ENCODE assay signal across 5 cellular contexts in genomic region chr1:246746155-246746554, GRCh38. TPM values are rescaled to one million over a fixed set of nuclear protein-coding genes. Genes with fewer than 3 reads are reported as not detected.
DNase-seq lines count a peak whose midpoint lies in the region; ATAC-seq, FAIRE-seq and TF ChIP-seq lines count a peak whose summit lies in the region.
"Not testable (repeated sequence)": the region's sequence is repeated elsewhere in the genome, so short reads cannot be mapped to it uniquely, and the experiment has no call there.

No MANE protein-coding gene starts in this region.

- not testable (repeated sequence) for FAIRE-seq in K562 (lab: Jason Lieb, UNC); HepG2 (lab: Jason Lieb, UNC)

- not testable (repeated sequence) for H3K4me1 Mint-ChIP-seq in nephron progenitor cell
- peaks cover 22% of the 10 kb centered on the region for H3K4me1 Mint-ChIP-seq in neural crest cell

- H3K36me3 Mint-ChIP-seq in nephron progenitor cell (ENCODE audit: low read depth), result peaks cover 81% of the 10 kb centered on the region
- peaks cover 19% of the 10 kb centered on the region for H3K36me3 Mint-ChIP-seq in neural crest cell (ENCODE audit: low read depth)

- H3K27me3 Mint-ChIP-seq in nephron progenitor cell (ENCODE audit: low read depth, poor library complexity); neural crest cell (ENCODE audit: low read depth): not testable (repeated sequence)

- peaks cover 72% of the 10 kb centered on the region for H3K9me3 ChIP-seq in BLaER1
- not testable (repeated sequence) for H3K9me3 ChIP-seq in K562 (replicated peaks; ENCODE audit: control insufficient read depth, insufficient read depth, low read depth, low read length); HepG2 (ENCODE audit: low read length)

- H3K36me3 ChIP-seq in BLaER1, result peaks cover 86% of the 10 kb centered on the region
- peaks cover 19% of the 10 kb centered on the region; the same call in 2 of the 3 replicates for H3K36me3 ChIP-seq in K562 (ENCODE audit: control insufficient read depth, insufficient read depth, low read length)
- peaks cover 10 to 31% of the 10 kb centered on the region in 2 experiments; a peak in 4 of 5 replicates for H3K36me3 ChIP-seq in HepG2 (replicated peaks in 1 of 2; ENCODE audit: control insufficient read depth in 1 of 2, insufficient read depth in 2 of 2, low read length in 2 of 2)

- H3K9me1 ChIP-seq in K562 (ENCODE audit: control insufficient read depth, insufficient read depth, low read length), result not testable (repeated sequence)

- 0 out of 3 replicates have a peak, but pooled peaks have one; percentile 42 for ATAC-seq in K562
- ATAC-seq in HepG2, result peak; percentile 44; the same call in 1 of the 3 replicates

- CTCF ChIA-PET in K562 (lab: Yijun Ruan, JAX; ENCODE audit: low intra/inter-chr PET ratio); HepG2 (lab: Yijun Ruan, JAX; ENCODE audit: low intra/inter-chr PET ratio, low total read pairs): not testable (repeated sequence)

- not testable (repeated sequence) for H2AFZ ChIP-seq in K562 (ENCODE audit: low read depth, low read length); HepG2 (ENCODE audit: low read length)

- TF ChIP-seq CTCF in K562 (IDR thresholded peaks at IDR 0.05 in 2 of 3, conservative IDR thresholded peaks at IDR 0.05 in 1 of 3; ENCODE audit: insufficient read depth in 2 of 3, low read depth in 1 of 3, low read length in 3 of 3); HepG2 (CRISPR knock-in tag; IDR thresholded peaks at IDR 0.05); nephron progenitor cell (IDR thresholded peaks at IDR 0.05); neural crest cell (conservative IDR thresholded peaks at IDR 0.05): not testable (repeated sequence)

- peak overlapping the region; percentile 84 for H3K27ac Mint-ChIP-seq in nephron progenitor cell
- peak overlapping the region; percentile 47 for H3K27ac Mint-ChIP-seq in neural crest cell (ENCODE audit: unreplicated experiment)

- not testable (repeated sequence) for H3K4me3 Mint-ChIP-seq in nephron progenitor cell, neural crest cell

- H4K20me1 ChIP-seq in BLaER1; K562 (replicated peaks; ENCODE audit: control insufficient read depth, insufficient read depth, low read length); HepG2 (ENCODE audit: insufficient read depth, low read length): not testable (repeated sequence)

- POLR2A ChIA-PET in K562 (lab: Yijun Ruan, JAX); HepG2 (lab: Yijun Ruan, JAX): not testable (repeated sequence)

- not testable (repeated sequence) for H3K27ac ChIP-seq in BLaER1; K562 (ENCODE audit: extremely low read depth, low read depth, low read length); HepG2 (ENCODE audit: extremely low read length, insufficient read depth, low read length)

- intact Hi-C loops in K562 (cut with micrococcal nuclease); HepG2 (cut with micrococcal nuclease; ENCODE audit: unreplicated experiment): not testable (repeated sequence)

- not testable (repeated sequence) for TF ChIP-seq POLR2A in K562 (conservative IDR thresholded peaks at IDR 0.05); HepG2 (IDR thresholded peaks at IDR 0.05; ENCODE audit: insufficient read depth in 1 of 2, low read depth in 2 of 2, low read length in 2 of 2)

- peaks cover 82% of the 10 kb centered on the region for H3K4me1 ChIP-seq in BLaER1
- not testable (repeated sequence) for H3K4me1 ChIP-seq in K562 (replicated peaks in 1 of 2; ENCODE audit: control insufficient read depth in 2 of 2, insufficient read depth in 2 of 2, low read length in 2 of 2); HepG2 (ENCODE audit: insufficient read depth, low read length)

- H3K27me3 ChIP-seq in BLaER1; K562 (ENCODE audit: control insufficient read depth in 2 of 2, insufficient read depth in 2 of 2, low read length in 2 of 2); HepG2 (ENCODE audit: control insufficient read depth in 1 of 2, insufficient read depth in 2 of 2, low read length in 2 of 2): not testable (repeated sequence)

- H3K9me3 Mint-ChIP-seq in nephron progenitor cell, neural crest cell: not testable (repeated sequence)

- H3K4me2 ChIP-seq in BLaER1; K562 (ENCODE audit: insufficient read depth, low read length); HepG2 (ENCODE audit: low read depth, low read length): not testable (repeated sequence)

- not testable (repeated sequence) for BruUV-seq in K562 (replicated peaks; lab: Mats Ljungman, UMichigan); HepG2 (replicated peaks; lab: Mats Ljungman, UMichigan)

- in situ Hi-C loops in K562 (cut with MboI); HepG2 (cut with HindIII; ENCODE audit: extremely low pct_ligation_motif_present, low pct_unique_long_range_greater_than_20kb): not testable (repeated sequence)

- WGBS in K562 (ENCODE audit: insufficient coverage, low coverage, missing lambda C conversion rate), result 36% methylated on average over 7 of the region's 10 CpGs
- WGBS in HepG2 (ENCODE audit: low lambda C conversion rate), result 92% methylated on average over 8 of the region's 10 CpGs

- 0 out of 2 replicates have a peak overlapping the region, but pooled peaks have one; percentile 42 for H3K4me3 ChIP-seq in BLaER1
- not testable (repeated sequence) for H3K4me3 ChIP-seq in K562; HepG2 (replicated peaks in 1 of 3; ENCODE audit: insufficient read depth in 1 of 3, low read depth in 2 of 3, low read length in 3 of 3)

- not testable (repeated sequence) for H3K9ac ChIP-seq in BLaER1; K562 (ENCODE audit: insufficient read depth in 1 of 2, low read depth in 2 of 2, low read length in 2 of 2); HepG2 (ENCODE audit: insufficient read depth, low read depth, low read length)

- DNase-seq in K562 (ENCODE audit: extremely low read depth in 1 of 4, low spot score in 3 of 4); HepG2 (ENCODE audit: low spot score); nephron progenitor cell; neural crest cell (ENCODE audit: low read depth, low spot score): not testable (repeated sequence)

- H3K79me2 ChIP-seq in K562 (ENCODE audit: control insufficient read depth, insufficient read depth, low read length); HepG2 (ENCODE audit: insufficient read depth, low read length): not testable (repeated sequence)

- not testable (repeated sequence) for TF ChIP-seq EP300 in K562 (IDR thresholded peaks at IDR 0.05; ENCODE audit: low read length); HepG2 (IDR thresholded peaks at IDR 0.05; ENCODE audit: low read depth in 2 of 2, low read length in 2 of 2); HepG2 (CRISPR knock-in tag; IDR thresholded peaks at IDR 0.05; ENCODE audit: borderline replicate concordance)

- not testable (repeated sequence) for TF ChIP-seq RAD21 in K562 (CRISPR knock-in tag; conservative IDR thresholded peaks at IDR 0.05 in 1 of 2, IDR thresholded peaks at IDR 0.05 in 1 of 2); HepG2 (CRISPR knock-in tag; IDR thresholded peaks at IDR 0.05)

RNA-seq across cellular contexts. Expression of gene SCCPDH, which starts 21.9 kb away (rescaled TPM):
- total RNA-seq in K562 (2011; cell fraction: chromatin; rRNA removed; ENCODE audit: low replicate concordance), result 13.0 and 22.1 TPM in 2 replicates
- total RNA-seq in K562 (2011; cell fraction: nucleolus; rRNA removed), result 18.0 and 18.2 TPM in 2 replicates
- 25.6 and 32.5 TPM in 2 replicates for total RNA-seq in K562 (2011; cell fraction: nucleoplasm; rRNA removed)
- total RNA-seq in K562 (2014; rRNA removed) (37.1 and 42.3 TPM in 2 replicates), K562 (2014; rRNA removed; fragmentation: Illumina TruSeq; extraction: Trizol) (47.1 and 54.4 TPM in 2 replicates), K562 (2015; rRNA removed; fragmentation: Illumina TruSeq; extraction: Trizol) (36.6 and 38.2 TPM in 2 replicates), K562 (2021) (37.8 and 38.3 TPM in 2 replicates), HepG2 (2016; rRNA removed; fragmentation: Illumina TruSeq; extraction: Trizol) (62.3 and 65.6 TPM in 2 replicates), neural crest cell (53.1 and 54.3 TPM in 2 replicates)
- polyA plus RNA-seq in K562 (2011; rRNA removed) (39.9 and 61.9 TPM in 2 replicates), K562 (2014; fragmentation: Illumina TruSeq; extraction: Trizol) (28.8 and 29.8 TPM in 2 replicates), K562 (2014; fragmentation: Nextera tagmentation; extraction: Ambion mirVana) (10 to 100 TPM in 1 of 2 experiments, 1 to 10 TPM in 1; 7.0 to 11.8 TPM), K562 (2014; rRNA removed) (48.2 and 51.9 TPM in 2 replicates), HepG2 (2011; rRNA removed) (29.8 and 36.7 TPM in 2 replicates)
- 20.4 and 30.0 TPM in 2 replicates for polyA plus RNA-seq in K562 (2011; cell fraction: cytosol; rRNA removed)
- polyA plus RNA-seq in K562 (2011; cell fraction: nucleus; rRNA removed), result 9.3 and 15.3 TPM in 2 replicates
- 34.8 and 38.1 TPM in 2 replicates for polyA plus RNA-seq in K562 (2012)
- polyA minus RNA-seq in K562 (2011; rRNA and poly(A)+ RNA removed), result 40.2 and 42.3 TPM in 2 replicates
- polyA minus RNA-seq in K562 (2011; cell fraction: cytosol; rRNA and poly(A)+ RNA removed), result 14.8 and 14.9 TPM in 2 replicates
- 8.1 and 12.9 TPM in 2 replicates for polyA minus RNA-seq in K562 (2011; cell fraction: nucleus; rRNA and poly(A)+ RNA removed)
- 30.7 and 32.1 TPM in 2 replicates for total RNA-seq in HepG2 (2016; cell fraction: cytosol; rRNA removed; fragmentation: Illumina TruSeq; extraction: Trizol; ENCODE audit: low read depth)
- 63.7 and 66.1 TPM in 2 replicates for total RNA-seq in HepG2 (2016; cell fraction: insoluble cytoplasmic fraction; rRNA removed; fragmentation: Illumina TruSeq; extraction: Trizol)
- total RNA-seq in HepG2 (2016; cell fraction: membrane; rRNA removed; fragmentation: Illumina TruSeq; extraction: Trizol), result 42.1 and 43.2 TPM in 2 replicates
- total RNA-seq in HepG2 (2016; cell fraction: nucleus; rRNA removed; fragmentation: Illumina TruSeq; extraction: Trizol), result 47.4 and 48.2 TPM in 2 replicates
- 24.8 and 30.0 TPM in 2 replicates for polyA plus RNA-seq in HepG2 (2011; cell fraction: cytosol; rRNA removed)
- polyA plus RNA-seq in HepG2 (2011; cell fraction: nucleus; rRNA removed), result 11.2 and 14.2 TPM in 2 replicates
- 36.7 and 52.0 TPM in 2 replicates for polyA plus RNA-seq in HepG2 (2012)
- polyA plus RNA-seq in HepG2 (2016; cell fraction: cytosol; fragmentation: Illumina TruSeq; extraction: Trizol; ENCODE audit: low read depth), result 24.1 and 29.6 TPM in 2 replicates
- polyA plus RNA-seq in HepG2 (2016; cell fraction: insoluble cytoplasmic fraction; fragmentation: Illumina TruSeq; extraction: Trizol; ENCODE audit: low read depth), result 55.1 and 61.6 TPM in 2 replicates
- 28.6 and 29.9 TPM in 2 replicates for polyA plus RNA-seq in HepG2 (2016; cell fraction: membrane; fragmentation: Illumina TruSeq; extraction: Trizol; ENCODE audit: low read depth)
- 42.1 and 48.3 TPM in 2 replicates for polyA plus RNA-seq in HepG2 (2016; cell fraction: nucleus; fragmentation: Illumina TruSeq; extraction: Trizol; ENCODE audit: insufficient read depth, low read depth)
- polyA minus RNA-seq in HepG2 (2011; rRNA and poly(A)+ RNA removed; ENCODE audit: low replicate concordance), result 2.0 and 17.9 TPM in 2 replicates
- polyA minus RNA-seq in HepG2 (2011; cell fraction: cytosol; rRNA and poly(A)+ RNA removed), result 19.6 and 22.0 TPM in 2 replicates
- polyA minus RNA-seq in HepG2 (2011; cell fraction: nucleus; rRNA and poly(A)+ RNA removed), result 51.8 and 53.6 TPM in 2 replicates
